In genomic region chr16:56609463-56609921, GRCh38 we compare ENCODE assay signal across 8 cellular contexts. TPM values are rescaled to one million over a fixed set of nuclear protein-coding genes. Genes with fewer than 3 reads are reported as not detected.
DNase-seq lines count a peak whose midpoint lies in the region; FAIRE-seq and TF ChIP-seq lines count a peak whose summit lies in the region.

No MANE protein-coding gene starts in this region.

- H3K27me3 ChIP-seq in H7 (ENCODE audit: control insufficient read depth, insufficient read depth, low read length), result peaks cover 38% of the 10 kb centered on the region

- no peak overlapping the region; the same call in 1 of the 2 replicates for H3K4me3 ChIP-seq in H7 (ENCODE audit: insufficient read depth, low read depth, low read length)
- peak overlapping the region; percentile 82 for H3K4me3 ChIP-seq in coronary artery

- no peaks in the 10 kb centered on the region for H3K36me3 ChIP-seq in H7 (replicated peaks; ENCODE audit: control insufficient read depth, insufficient read depth, low read length)

- no peak for FAIRE-seq in D721Med (lab: Jason Lieb, UNC)

- no peak for TF ChIP-seq CTCF in coronary artery (IDR thresholded peaks at IDR 0.05)
- TF ChIP-seq CTCF in D721Med (IDR thresholded peaks at IDR 0.05; ENCODE audit: insufficient read depth, missing control alignments), result no peak

- DNase-seq in G401 (ENCODE audit: low spot score) (peak; percentile 52), H7 (peak; percentile 59), NCI-H1105 (lab: John Stamatoyannopoulos, UW) (peak; percentile 69), coronary artery (ENCODE audit: low spot score) (no peak), mesenteric fat pad (ENCODE audit: low spot score) (peak; percentile 39), D721Med (ENCODE audit: insufficient read length, low spot score) (no peak)
- peak; percentile 58 for DNase-seq in activated CD4-positive, alpha-beta T cell treated with anti-CD3 and anti-CD28 coated beads for 1 hour
- DNase-seq in stimulated activated CD8-positive, alpha-beta memory T cell treated with anti-CD3 and anti-CD28 coated beads, Interleukin-4, amount 100 ng/mL, for 48 hours, result peak; percentile 82

- peak overlapping the region; percentile 91 to 93 for H3K27ac ChIP-seq in coronary artery

- in situ Hi-C loops in G401 (cut with HindIII; ENCODE audit: low sequenced_read_pairs), result no loop called here

RNA-seq across cellular contexts. Expression of gene MT2A, which starts 1.1 kb away (rescaled TPM):
- 0.43 TPM in 1 of 2 replicates, not detected in the other for total RNA-seq in G401 (2014; rRNA removed; shearing (Covaris generic))
- total RNA-seq in H7 (2014; rRNA removed; shearing (Covaris generic)), result 31.9 and 36.9 TPM in 2 replicates
- 2,392 TPM for total RNA-seq in mesenteric fat pad

RNA-seq across cellular contexts. Expression of gene MT1E, which starts 16.1 kb away (rescaled TPM):
- total RNA-seq in G401 (2014; rRNA removed; shearing (Covaris generic)), result not detected in 2 replicates
- 22.3 and 35.8 TPM in 2 replicates for total RNA-seq in H7 (2014; rRNA removed; shearing (Covaris generic))
- total RNA-seq in mesenteric fat pad, result 410 TPM

RNA-seq across cellular contexts. Expression of gene MT3, which starts 20.2 kb away (rescaled TPM):
- not detected in 2 replicates for total RNA-seq in G401 (2014; rRNA removed; shearing (Covaris generic))
- 0.31 TPM in 1 of 2 replicates, not detected in the other for total RNA-seq in H7 (2014; rRNA removed; shearing (Covaris generic))
- not detected for total RNA-seq in mesenteric fat pad

RNA-seq across cellular contexts. Expression of gene MT1M, which starts 23.0 kb away (rescaled TPM):
- not detected in 2 replicates for total RNA-seq in G401 (2014; rRNA removed; shearing (Covaris generic))
- total RNA-seq in H7 (2014; rRNA removed; shearing (Covaris generic)), result 0.80 and 0.81 TPM in 2 replicates
- 367 TPM for total RNA-seq in mesenteric fat pad

RNA-seq across cellular contexts. Expression of gene MT1A, which starts 29.0 kb away (rescaled TPM):
- total RNA-seq in G401 (2014; rRNA removed; shearing (Covaris generic)), result not detected in 2 replicates
- 1.1 TPM in 1 of 2 replicates, not detected in the other for total RNA-seq in H7 (2014; rRNA removed; shearing (Covaris generic))
- total RNA-seq in mesenteric fat pad, result 769 TPM

Comparison
In these comparisons a context has a peak if more than half of its experiments do, and no peak if none do; other contexts are left out.
1. DNase-seq: peak in G401 (single experiment), H7 (single experiment), NCI-H1105 (single experiment), activated CD4-positive, alpha-beta T cell treated with anti-CD3 and anti-CD28 coated beads for 1 hour (single experiment), mesenteric fat pad (single experiment) and stimulated activated CD8-positive, alpha-beta memory T cell treated with anti-CD3 and anti-CD28 coated beads, Interleukin-4, amount 100 ng/mL, for 48 hours (single experiment); none in coronary artery (single experiment) and D721Med (single experiment).
2. RNA of gene MT2A, which starts 1.1 kb away (total RNA-seq): 2,392 TPM in mesenteric fat pad (single experiment); 31.9 to 36.9 TPM in H7 and 0.43 TPM in G401; every median in the first group is over 10 times any median in the second.
3. RNA of gene MT1E, which starts 16.1 kb away (total RNA-seq): 410 TPM in mesenteric fat pad (single experiment) and 22.3 to 35.8 TPM in H7; not detected in G401; every median in the first group is over 10 times any median in the second.